ENCODE assay signal across 1 cellular context in the genomic region with DNA sequence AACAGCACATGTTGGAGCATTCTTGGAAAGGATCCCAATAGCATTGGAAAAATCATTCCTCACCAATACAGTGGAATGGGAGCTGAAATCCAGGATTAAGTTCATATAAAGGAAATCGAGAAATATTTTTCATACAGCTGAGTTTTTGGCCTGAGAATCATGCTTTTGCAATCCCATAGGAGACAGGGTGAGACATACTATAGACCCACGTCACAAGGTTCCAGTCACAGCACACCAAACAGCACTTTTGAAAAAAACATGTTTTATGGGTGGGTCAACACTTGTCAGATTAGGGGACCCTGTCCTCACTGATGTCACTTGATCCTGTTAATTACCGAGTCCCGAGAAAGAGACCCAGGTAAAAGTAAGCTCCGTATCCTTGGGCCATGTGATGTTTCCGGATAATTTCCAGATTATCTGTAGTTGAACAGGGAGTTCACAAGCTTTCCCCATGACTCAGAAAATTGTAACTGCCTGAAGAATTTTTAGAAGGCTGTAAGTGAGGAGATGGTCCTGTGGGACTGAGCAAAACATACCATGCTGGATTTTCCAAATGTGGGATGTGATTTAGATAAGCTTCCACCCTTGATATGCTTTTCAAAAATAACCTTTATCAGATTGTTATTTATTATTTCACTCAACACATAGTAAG.
TF ChIP-seq lines count a peak whose summit lies in the region.

No MANE protein-coding gene starts in this region.

TF ChIP-seq in WTC11, 78 proteins besides CTCF, POLR2A, EP300 and RAD21 (continued from another document):
- TF ChIP-seq, protein P1, sequence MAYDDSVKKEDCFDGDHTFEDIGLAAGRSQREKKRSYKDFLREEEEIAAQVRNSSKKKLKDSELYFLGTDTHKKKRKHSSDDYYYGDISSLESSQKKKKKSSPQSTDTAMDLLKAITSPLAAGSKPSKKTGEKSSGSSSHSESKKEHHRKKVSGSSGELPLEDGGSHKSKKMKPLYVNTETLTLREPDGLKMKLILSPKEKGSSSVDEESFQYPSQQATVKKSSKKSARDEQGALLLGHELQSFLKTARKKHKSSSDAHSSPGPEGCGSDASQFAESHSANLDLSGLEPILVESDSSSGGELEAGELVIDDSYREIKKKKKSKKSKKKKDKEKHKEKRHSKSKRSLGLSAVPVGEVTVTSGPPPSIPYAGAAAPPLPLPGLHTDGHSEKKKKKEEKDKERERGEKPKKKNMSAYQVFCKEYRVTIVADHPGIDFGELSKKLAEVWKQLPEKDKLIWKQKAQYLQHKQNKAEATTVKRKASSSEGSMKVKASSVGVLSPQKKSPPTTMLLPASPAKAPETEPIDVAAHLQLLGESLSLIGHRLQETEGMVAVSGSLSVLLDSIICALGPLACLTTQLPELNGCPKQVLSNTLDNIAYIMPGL (CRISPR knock-in tag; IDR thresholded peaks at IDR 0.05), result no peak
- TF ChIP-seq GABPB1 (CRISPR knock-in tag; IDR thresholded peaks at IDR 0.05) (no peak), ZNF396 (CRISPR knock-in tag; IDR thresholded peaks at IDR 0.05; ENCODE audit: borderline replicate concordance) (no peak), OVOL2 (CRISPR knock-in tag; IDR thresholded peaks at IDR 0.05; ENCODE audit: borderline replicate concordance) (no peak), PRRX2 (CRISPR knock-in tag; IDR thresholded peaks at IDR 0.05) (no peak), JAZF1 (CRISPR knock-in tag; IDR thresholded peaks at IDR 0.05) (no peak)
- TF ChIP-seq, protein P2, sequence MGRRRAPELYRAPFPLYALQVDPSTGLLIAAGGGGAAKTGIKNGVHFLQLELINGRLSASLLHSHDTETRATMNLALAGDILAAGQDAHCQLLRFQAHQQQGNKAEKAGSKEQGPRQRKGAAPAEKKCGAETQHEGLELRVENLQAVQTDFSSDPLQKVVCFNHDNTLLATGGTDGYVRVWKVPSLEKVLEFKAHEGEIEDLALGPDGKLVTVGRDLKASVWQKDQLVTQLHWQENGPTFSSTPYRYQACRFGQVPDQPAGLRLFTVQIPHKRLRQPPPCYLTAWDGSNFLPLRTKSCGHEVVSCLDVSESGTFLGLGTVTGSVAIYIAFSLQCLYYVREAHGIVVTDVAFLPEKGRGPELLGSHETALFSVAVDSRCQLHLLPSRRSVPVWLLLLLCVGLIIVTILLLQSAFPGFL (CRISPR knock-in tag; IDR thresholded peaks at IDR 0.05; ENCODE audit: borderline replicate concordance), result no peak
- TF ChIP-seq, protein P3, sequence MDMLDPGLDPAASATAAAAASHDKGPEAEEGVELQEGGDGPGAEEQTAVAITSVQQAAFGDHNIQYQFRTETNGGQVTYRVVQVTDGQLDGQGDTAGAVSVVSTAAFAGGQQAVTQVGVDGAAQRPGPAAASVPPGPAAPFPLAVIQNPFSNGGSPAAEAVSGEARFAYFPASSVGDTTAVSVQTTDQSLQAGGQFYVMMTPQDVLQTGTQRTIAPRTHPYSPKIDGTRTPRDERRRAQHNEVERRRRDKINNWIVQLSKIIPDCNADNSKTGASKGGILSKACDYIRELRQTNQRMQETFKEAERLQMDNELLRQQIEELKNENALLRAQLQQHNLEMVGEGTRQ (CRISPR knock-in tag; IDR thresholded peaks at IDR 0.05), result no peak
TF ChIP-seq in WTC11: peak in this region for 0.
